22 cellular contexts compared by ENCODE assay signal in genomic region chr18:79011300-79011870, GRCh38. TPM values are rescaled to one million over a fixed set of nuclear protein-coding genes. Genes with fewer than 3 reads are reported as not detected.
"Had no signal": no experiment of that assay in that cellular context is flagged by ENCODE, and none has a peak within 500 bp of the region (broad histone marks: within the 10 kb centered on the region; RNA-seq: fewer than 3 reads in every experiment).

No MANE protein-coding gene starts in this region.

- H3K9me3 ChIP-seq: right atrium auricular region had no signal

- H3K27ac Mint-ChIP-seq: activated CD4-positive, alpha-beta memory T cell treated with anti-CD3 and anti-CD28 coated beads, Interleukin-2, amount 10 ng/mL, durations not matched to agents 7 days and 5 days; activated naive CD8-positive, alpha-beta T cell treated with anti-CD3 and anti-CD28 coated beads, Interleukin-2, amount 10 ng/mL, durations not matched to agents 7 days and 5 days; nephron; progenitor cell of endocrine pancreas; type B pancreatic cell had no signal

- DNase-seq: activated CD4-positive, alpha-beta memory T cell treated with anti-CD3 and anti-CD28 coated beads, Interleukin-2, amount 10 ng/mL, durations not matched to agents 7 days and 5 days; activated CD4-positive, CD25-positive, alpha-beta regulatory T cell treated with anti-CD3 and anti-CD28 coated beads, Interleukin-2, amount 50 U/mL, for 72 hours; activated gamma-delta T cell; activated naive CD8-positive, alpha-beta T cell treated with anti-CD3 and anti-CD28 coated beads, Interleukin-2, amount 10 ng/mL, durations not matched to agents 7 days and 5 days; activated T-cell treated with anti-CD3 and anti-CD28 coated beads, Interleukin-2, amount 50 U/mL, for 48 hours; aorta; cerebellar nuclear complex; effector CD8-positive, alpha-beta T cell; foreskin keratinocyte; glutamatergic neuron; hypothalamus; kidney glomerular epithelial cell; left ventricle myocardium superior; mesenchymal stem cell; small intestine; stimulated activated CD4-positive, alpha-beta T cell treated with anti-CD3 and anti-CD28 coated beads, Interleukin-4, amount 100 ng/mL, for 24 hours; stimulated activated naive CD4-positive, alpha-beta T cell treated with Interleukin-2 at 50 U/mL for 16 hours; T-helper 9 cell had no signal

- H3K27ac ChIP-seq: foreskin keratinocyte, right atrium auricular region had no signal

- ATAC-seq: foreskin keratinocyte, left ventricle myocardium superior had no signal

- H3K27me3 Mint-ChIP-seq: progenitor cell of endocrine pancreas had no signal

- H3K36me3 Mint-ChIP-seq: activated naive CD8-positive, alpha-beta T cell treated with anti-CD3 and anti-CD28 coated beads, Interleukin-2, amount 10 ng/mL, durations not matched to agents 7 days and 5 days; type B pancreatic cell had no signal

- H3K4me1 Mint-ChIP-seq: activated CD4-positive, alpha-beta memory T cell treated with anti-CD3 and anti-CD28 coated beads, Interleukin-2, amount 10 ng/mL, durations not matched to agents 7 days and 5 days; activated naive CD8-positive, alpha-beta T cell treated with anti-CD3 and anti-CD28 coated beads, Interleukin-2, amount 10 ng/mL, durations not matched to agents 7 days and 5 days; nephron had no signal

- H3K4me3 ChIP-seq: right atrium auricular region had no signal

- H3K27me3 ChIP-seq: foreskin keratinocyte, right atrium auricular region had no signal

- H3K36me3 ChIP-seq: right atrium auricular region had no signal

- H3K4me1 ChIP-seq: foreskin keratinocyte, right atrium auricular region had no signal

- H3K9me3 Mint-ChIP-seq: activated CD4-positive, alpha-beta memory T cell treated with anti-CD3 and anti-CD28 coated beads, Interleukin-2, amount 10 ng/mL, durations not matched to agents 7 days and 5 days; activated naive CD8-positive, alpha-beta T cell treated with anti-CD3 and anti-CD28 coated beads, Interleukin-2, amount 10 ng/mL, durations not matched to agents 7 days and 5 days; type B pancreatic cell had no signal

- H3K4me3 Mint-ChIP-seq: activated CD4-positive, alpha-beta memory T cell treated with anti-CD3 and anti-CD28 coated beads, Interleukin-2, amount 10 ng/mL, durations not matched to agents 7 days and 5 days; activated naive CD8-positive, alpha-beta T cell treated with anti-CD3 and anti-CD28 coated beads, Interleukin-2, amount 10 ng/mL, durations not matched to agents 7 days and 5 days; nephron; type B pancreatic cell had no signal

RNA-seq across cellular contexts. Expression of gene SALL3, which starts 31.8 kb away (rescaled TPM):
- total RNA-seq: activated CD4-positive, alpha-beta memory T cell treated with anti-CD3 and anti-CD28 coated beads, Interleukin-2, amount 10 ng/mL, durations not matched to agents 7 days and 5 days; activated naive CD8-positive, alpha-beta T cell treated with anti-CD3 and anti-CD28 coated beads, Interleukin-2, amount 10 ng/mL, durations not matched to agents 7 days and 5 days; foreskin keratinocyte; left ventricle myocardium superior had no signal
- polyA plus RNA-seq: aorta, foreskin keratinocyte had no signal
